30 cellular contexts compared by ENCODE assay signal in the genomic region with DNA sequence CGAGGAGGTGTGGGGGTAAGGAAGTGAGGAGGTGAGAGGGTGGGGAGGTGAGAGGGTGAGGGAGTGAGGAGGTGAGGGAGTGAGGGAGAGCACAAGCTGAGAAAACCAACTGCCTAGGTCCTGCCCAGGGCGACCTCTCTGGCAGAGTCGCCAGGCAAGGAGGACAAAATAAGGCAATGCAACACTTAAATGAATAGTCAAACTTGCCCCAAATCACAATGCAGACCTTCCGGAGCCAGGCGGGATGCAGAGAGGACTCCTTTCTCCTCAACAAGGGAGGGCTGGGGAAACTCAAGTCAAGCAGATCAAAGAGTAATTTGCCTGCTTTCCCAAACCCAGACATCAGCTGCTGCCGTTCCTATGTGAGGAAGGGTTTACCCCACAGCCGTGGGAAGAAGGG.
DNase-seq lines count a peak whose midpoint lies in the region; ATAC-seq, FAIRE-seq and TF ChIP-seq lines count a peak whose summit lies in the region.
"Had no signal": no experiment of that assay in that cellular context is flagged by ENCODE, and none has a peak within 500 bp of the region (broad histone marks: within the 10 kb centered on the region; RNA-seq: fewer than 3 reads in every experiment).

No MANE protein-coding gene starts in this region.

- DNase-seq in natural killer cell = no peak
- no peak for DNase-seq in natural killer cell treated with Interleukin-12 subunit alpha and Interleukin-12 subunit beta and Interleukin-15 and Interleukin-18, amount 100 ng/mL, for 72 hours (ENCODE audit: low spot score)
- no peak for DNase-seq in GM12878 (ENCODE audit: low read depth, low spot score)
- no peak for DNase-seq in NCI-H524 (lab: John Stamatoyannopoulos, UW)
- DNase-seq: activated CD4-positive, alpha-beta T cell treated with anti-CD3 and anti-CD28 coated beads for 48 hours; activated effector memory CD4-positive, alpha-beta T cell treated with Interleukin-2 at 50 U/mL for 16 hours; amygdala; brain microvascular endothelial cell; DND-41; dorsolateral prefrontal cortex; esophagus squamous epithelium; foreskin keratinocyte; Karpas-422; kidney; posterior cingulate gyrus; SJCRH30; stimulated activated CD4-positive, alpha-beta T cell treated with anti-CD3 and anti-CD28 coated beads, Interleukin-2, amount 100 ng/mL, for 48 hours; T1000; tibial artery; WERI-Rb-1 had no signal

- H3K4me1 ChIP-seq in HUES6 (ENCODE audit: control insufficient read depth, insufficient read depth, low read length) (peaks cover 11% of the 10 kb centered on the region), GM12878 (ENCODE audit: control insufficient read depth, insufficient read depth, low read length) (peaks cover 4% of the 10 kb centered on the region; the same call in 1 of the 2 replicates)
- H3K4me1 ChIP-seq: foreskin keratinocyte, heart left ventricle, SJCRH30, tibial artery had no signal

- CTCF ChIA-PET in GM12878 (lab: Yijun Ruan, JAX) = no interaction called here

- no peak overlapping the region for H3K4me2 ChIP-seq in GM12878 (ENCODE audit: control insufficient read depth, insufficient read depth)
- H3K4me2 ChIP-seq: BLaER1 treated with 17β-estradiol and CSF1 and Interleukin-3, amounts not matched to agents 10 nM and 100 nM had no signal

- no peak overlapping the region for H3K27ac Mint-ChIP-seq in natural killer cell
- no peak overlapping the region for H3K27ac Mint-ChIP-seq in natural killer cell treated with Interleukin-12 subunit alpha and Interleukin-12 subunit beta and Interleukin-15 and Interleukin-18, amount 100 ng/mL, for 72 hours
- H3K27ac Mint-ChIP-seq: activated naive CD4-positive, alpha-beta T cell treated with anti-CD3 and anti-CD28 coated beads, Interleukin-2, amount 50 U/mL, for 72 hours had no signal

- no peaks in the 10 kb centered on the region for H3K79me2 ChIP-seq in GM12878 (ENCODE audit: control insufficient read depth, insufficient read depth, low read length)

- no peak overlapping the region for H2AFZ ChIP-seq in GM12878 (ENCODE audit: control insufficient read depth, low read depth, low read length)
- H2AFZ ChIP-seq: GM23248 had no signal

- H3K27ac ChIP-seq in HUES6 (ENCODE audit: low read depth, low read length) = no peak overlapping the region
- H3K27ac ChIP-seq in GM12878 (ENCODE audit: control insufficient read depth, insufficient read depth) = no peak overlapping the region
- H3K27ac ChIP-seq: BLaER1 treated with 17β-estradiol and CSF1 and Interleukin-3, amounts not matched to agents 10 nM and 100 nM; brain microvascular endothelial cell; dorsolateral prefrontal cortex; esophagus squamous epithelium; foreskin keratinocyte; GM23248; heart left ventricle; HL-60; neutrophil; SJCRH30; tibial artery; WERI-Rb-1 had no signal

- intact Hi-C loops in natural killer cell (cut with micrococcal nuclease) (no loop called here), GM12878 (cut with micrococcal nuclease; ENCODE audit: unreplicated experiment) (no loop called here)

- H3K9me3 Mint-ChIP-seq in natural killer cell = no peaks in the 10 kb centered on the region
- no peaks in the 10 kb centered on the region for H3K9me3 Mint-ChIP-seq in natural killer cell treated with Interleukin-12 subunit alpha and Interleukin-12 subunit beta and Interleukin-15 and Interleukin-18, amount 100 ng/mL, for 72 hours
- H3K9me3 Mint-ChIP-seq: activated naive CD4-positive, alpha-beta T cell treated with anti-CD3 and anti-CD28 coated beads, Interleukin-2, amount 50 U/mL, for 72 hours had no signal

- no peak for TF ChIP-seq POLR2A in GM12878 (IDR thresholded peaks at IDR 0.05; ENCODE audit: low read depth, low read length)

- TF ChIP-seq CTCF in natural killer cell (IDR thresholded peaks at IDR 0.05) (no peak), GM12878 (IDR thresholded peaks at IDR 0.05 in 2 of 3, conservative IDR thresholded peaks at IDR 0.05 in 1 of 3; ENCODE audit: control insufficient read depth in 2 of 3, extremely low read depth in 1 of 3, insufficient read depth in 1 of 3, low read depth in 3 of 3, low read length in 3 of 3) (no peak)

- H3K27me3 ChIP-seq in HUES6 (ENCODE audit: control insufficient read depth, insufficient read depth, low read length) (peaks cover 17% of the 10 kb centered on the region), GM12878 (replicated peaks in 1 of 2; ENCODE audit: control insufficient read depth in 2 of 2, insufficient read depth in 2 of 2, low read length in 1 of 2) (no peaks in the 10 kb centered on the region; a peak in 1 of 4 replicates)
- H3K27me3 ChIP-seq: BLaER1 treated with 17β-estradiol and CSF1 and Interleukin-3, amounts not matched to agents 10 nM and 100 nM; brain microvascular endothelial cell had no signal

- peak in 2 of 3 donors; percentile 21 to 26 for ATAC-seq in natural killer cell
- ATAC-seq in natural killer cell treated with Interleukin-12 subunit alpha and Interleukin-12 subunit beta and Interleukin-15 and Interleukin-18, amount 100 ng/mL, for 72 hours = no peak
- peak; percentile 18; the same call in 1 of the 3 replicates for ATAC-seq in GM12878
- ATAC-seq in HG02763 (IDR thresholded peaks at IDR 0.05; ENCODE audit: unreplicated experiment) = no peak
- ATAC-seq in HG02642 (IDR thresholded peaks at IDR 0.05; ENCODE audit: poor library complexity, unreplicated experiment) = no peak
- ATAC-seq: sciatic nerve had no signal

- 6% methylated on average over 6 of the region's 7 CpGs for WGBS in GM12878 (ENCODE audit: insufficient coverage, insufficient replicate concordance, low lambda C conversion rate, missing lambda C conversion rate)

- H3K36me3 Mint-ChIP-seq in natural killer cell = no peaks in the 10 kb centered on the region
- H3K36me3 Mint-ChIP-seq in natural killer cell treated with Interleukin-12 subunit alpha and Interleukin-12 subunit beta and Interleukin-15 and Interleukin-18, amount 100 ng/mL, for 72 hours = no peaks in the 10 kb centered on the region
- H3K36me3 Mint-ChIP-seq: activated naive CD4-positive, alpha-beta T cell treated with anti-CD3 and anti-CD28 coated beads, Interleukin-2, amount 50 U/mL, for 72 hours had no signal

- SMC1A ChIA-PET in GM12878 (lab: Charles Lee; ENCODE audit: uncharacterized antibody, unreplicated experiment) = interaction anchor here (1.2 kb wide), 1 partner anchor 17 kb away, joined by 3 read pairs; no protein-coding TSS in a partner anchor

- in situ Hi-C loops in GM12878 (cut with MboI) = no loop called here

- BruUV-seq in GM12878 (replicated peaks; lab: Mats Ljungman, UMichigan) = no TSS peak

- no peaks in the 10 kb centered on the region for H3K36me3 ChIP-seq in HUES6 (ENCODE audit: control insufficient read depth, insufficient read depth, low read length)
- H3K36me3 ChIP-seq in GM12878 (ENCODE audit: control insufficient read depth in 2 of 2, insufficient read depth in 2 of 2, low read length in 1 of 2) = no peaks in the 10 kb centered on the region
- H3K36me3 ChIP-seq: BLaER1 treated with 17β-estradiol and CSF1 and Interleukin-3, amounts not matched to agents 10 nM and 100 nM; brain microvascular endothelial cell; esophagus squamous epithelium; heart left ventricle; neutrophil; SJCRH30; tibial artery; WERI-Rb-1 had no signal

- no peak for TF ChIP-seq EP300 in GM12878 (IDR thresholded peaks at IDR 0.05; ENCODE audit: borderline replicate concordance in 1 of 2, control insufficient read depth in 1 of 2, low read depth in 2 of 2, low read length in 2 of 2)

- H3K4me3 ChIP-seq in HUES6 (ENCODE audit: low read depth, low read length) (peak overlapping the region; percentile 20; the same call in 1 of the 2 replicates), GM12878 (no peak overlapping the region)
- H3K4me3 ChIP-seq: BLaER1 treated with 17β-estradiol and CSF1 and Interleukin-3, amounts not matched to agents 10 nM and 100 nM; dorsolateral prefrontal cortex; esophagus squamous epithelium; GM23248; heart left ventricle; SJCRH30; tibial artery had no signal

- H3K9me3 ChIP-seq in HUES6 (ENCODE audit: control insufficient read depth, insufficient read depth, low read depth, low read length) (no peaks in the 10 kb centered on the region), GM12878 (replicated peaks; ENCODE audit: control insufficient read depth, insufficient read depth, low read length) (no peaks in the 10 kb centered on the region)
- H3K9me3 ChIP-seq: BLaER1 treated with 17β-estradiol and CSF1 and Interleukin-3, amounts not matched to agents 10 nM and 100 nM; esophagus squamous epithelium; neutrophil; tibial artery had no signal

- POLR2A ChIA-PET in GM12878 (lab: Charles Lee) = no interaction called here

- peaks cover 8 to 15% of the 10 kb centered on the region in 2 donors for H3K4me1 Mint-ChIP-seq in natural killer cell
- H3K4me1 Mint-ChIP-seq in natural killer cell treated with Interleukin-12 subunit alpha and Interleukin-12 subunit beta and Interleukin-15 and Interleukin-18, amount 100 ng/mL, for 72 hours (ENCODE audit: low read depth in 2 of 2) = peaks cover 12 to 14% of the 10 kb centered on the region in 2 donors

- H4K20me1 ChIP-seq in GM12878 (ENCODE audit: control insufficient read depth, insufficient read depth) = no peaks in the 10 kb centered on the region
- H4K20me1 ChIP-seq: BLaER1 treated with 17β-estradiol and CSF1 and Interleukin-3, amounts not matched to agents 10 nM and 100 nM had no signal

- TF ChIP-seq RAD21 in GM12878 (IDR thresholded peaks at IDR 0.05; ENCODE audit: insufficient read depth, low read depth, low read length) = no peak

- RAD21 ChIA-PET in GM12878 (lab: Charles Lee; ENCODE audit: unreplicated experiment) = no interaction called here

- peaks cover 13 to 14% of the 10 kb centered on the region in 2 donors for H3K27me3 Mint-ChIP-seq in natural killer cell (ENCODE audit: low read depth in 2 of 2)
- peaks cover 19 to 20% of the 10 kb centered on the region in 2 donors for H3K27me3 Mint-ChIP-seq in natural killer cell treated with Interleukin-12 subunit alpha and Interleukin-12 subunit beta and Interleukin-15 and Interleukin-18, amount 100 ng/mL, for 72 hours

- no peak for FAIRE-seq in GM12878 (lab: Jason Lieb, UNC)
- FAIRE-seq: kidney had no signal

- H3K9ac ChIP-seq in HUES6 (ENCODE audit: low read length) (no peak overlapping the region), GM12878 (ENCODE audit: control insufficient read depth, insufficient read depth, low read length) (no peak overlapping the region)
- H3K9ac ChIP-seq: BLaER1 treated with 17β-estradiol and CSF1 and Interleukin-3, amounts not matched to agents 10 nM and 100 nM; GM23248 had no signal

- no peak overlapping the region for H3K4me3 Mint-ChIP-seq in natural killer cell
- H3K4me3 Mint-ChIP-seq in natural killer cell treated with Interleukin-12 subunit alpha and Interleukin-12 subunit beta and Interleukin-15 and Interleukin-18, amount 100 ng/mL, for 72 hours = no peak overlapping the region

TF ChIP-seq in GM12878, 131 proteins besides CTCF, POLR2A, EP300 and RAD21 (continues in another document):
- no peak for TF ChIP-seq RAD51 (IDR thresholded peaks at IDR 0.05)

Comparison
In these comparisons a context has a peak if more than half of its experiments do, and no peak if none do; other contexts are left out.
1. ATAC-seq: peak in natural killer cell (2 of 3) and GM12878 (single experiment); none in natural killer cell treated with Interleukin-12 subunit alpha and Interleukin-12 subunit beta and Interleukin-15 and Interleukin-18, amount 100 ng/mL, for 72 hours (0 of 2), HG02763 (single experiment) and HG02642 (single experiment).